Comparison of ENCODE assay signal across 10 cellular contexts in the genomic region with DNA sequence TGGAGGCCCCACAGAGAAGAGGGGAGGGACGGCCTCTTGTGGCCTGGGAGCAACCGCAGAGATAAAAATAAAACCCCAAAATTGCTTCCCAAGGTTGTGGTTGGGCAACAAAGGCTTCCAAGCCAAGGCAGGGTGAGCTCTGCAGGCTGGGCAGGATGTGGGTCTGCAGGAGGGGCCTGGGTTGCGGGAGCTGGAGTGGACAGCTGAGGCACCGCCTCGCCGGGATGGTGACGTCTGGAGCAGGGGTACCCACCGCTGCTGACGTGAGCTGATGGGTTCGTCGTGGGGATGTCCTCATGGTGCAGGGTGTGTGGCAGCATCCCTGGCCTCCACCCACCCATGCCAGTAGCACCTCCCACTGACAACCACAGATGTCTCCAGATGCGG. TPM values are rescaled to one million over a fixed set of nuclear protein-coding genes. Genes with fewer than 3 reads are reported as not detected.
A peak's percentile ranks its signal among the peaks of the same experiment; 100 is the strongest.
DNase-seq lines count a peak whose midpoint lies in the region; ATAC-seq, FAIRE-seq and TF ChIP-seq lines count a peak whose summit lies in the region.
"Had no signal": no experiment of that assay in that cellular context is flagged by ENCODE, and none has a peak within 500 bp of the region (broad histone marks: within the 10 kb centered on the region; RNA-seq: fewer than 3 reads in every experiment).

No MANE protein-coding gene starts in this region.

- no peaks in the 10 kb centered on the region for H3K27me3 ChIP-seq in GM12878 (replicated peaks in 1 of 2; ENCODE audit: control insufficient read depth in 2 of 2, insufficient read depth in 2 of 2, low read length in 1 of 2)

- peak; percentile 84 for DNase-seq in activated naive CD4-positive, alpha-beta T cell treated with anti-CD3 and anti-CD28 coated beads, Interleukin-2, amount 10 ng/mL, durations not matched to agents 7 days and 5 days
- DNase-seq in activated naive CD4-positive, alpha-beta T cell treated with anti-CD3 and anti-CD28 coated beads for 36 hours = no peak
- peak; percentile 58 to 79 (median 79) for DNase-seq in T-helper 17 cell
- DNase-seq in GM12878 (ENCODE audit: low read depth, low spot score) = no peak
- DNase-seq in stimulated activated naive CD4-positive, alpha-beta T cell (lab: John Stamatoyannopoulos, UW) = peak; percentile 66 to 85 (median 72)
- DNase-seq in RKO (ENCODE audit: low spot score) = no peak
- DNase-seq in left colon = no peak
- DNase-seq: amniotic stem cell had no signal

- TF ChIP-seq RAD21 in GM12878 (IDR thresholded peaks at IDR 0.05; ENCODE audit: insufficient read depth, low read depth, low read length) = no peak

- peaks cover 47% of the 10 kb centered on the region for H3K4me1 Mint-ChIP-seq in activated naive CD4-positive, alpha-beta T cell treated with anti-CD3 and anti-CD28 coated beads, Interleukin-2, amount 10 ng/mL, durations not matched to agents 7 days and 5 days
- H3K4me1 Mint-ChIP-seq in activated naive CD4-positive, alpha-beta T cell treated with anti-CD3 and anti-CD28 coated beads for 36 hours (ENCODE audit: low read depth) = peaks cover 25% of the 10 kb centered on the region
- peaks cover 11% of the 10 kb centered on the region for H3K4me1 Mint-ChIP-seq in T-helper 17 cell

- no peak for TF ChIP-seq CTCF in GM12878 (IDR thresholded peaks at IDR 0.05 in 2 of 3, conservative IDR thresholded peaks at IDR 0.05 in 1 of 3; ENCODE audit: control insufficient read depth in 2 of 3, extremely low read depth in 1 of 3, insufficient read depth in 1 of 3, low read depth in 3 of 3, low read length in 3 of 3)

- FAIRE-seq in GM12878 (lab: Jason Lieb, UNC) = no peak
- FAIRE-seq: GM12892 had no signal

- 23% methylated on average over 12 of the region's 12 CpGs for WGBS in GM12878 (ENCODE audit: insufficient coverage, insufficient replicate concordance, low lambda C conversion rate, missing lambda C conversion rate)

- CTCF ChIA-PET in activated naive CD4-positive, alpha-beta T cell treated with anti-CD3 and anti-CD28 coated beads, Interleukin-2, amount 10 ng/mL, durations not matched to agents 7 days and 5 days (lab: Charles Lee) = interaction anchor here (0.7 to 4.1 kb wide), 16 partner anchors 8 to 380 kb away, joined by 3 to 21 read pairs (median 4); a partner anchor contains a TSS
- CTCF ChIA-PET in activated naive CD4-positive, alpha-beta T cell treated with anti-CD3 and anti-CD28 coated beads for 36 hours (lab: Charles Lee) = interaction anchor here (0.7 to 2.6 kb wide), 10 partner anchors 18 to 180 kb away, joined by 3 to 11 read pairs (median 4); no protein-coding TSS in a partner anchor
- CTCF ChIA-PET in GM12878 (lab: Yijun Ruan, JAX) = interaction anchor here (0.6 to 2.8 kb wide), 20 partner anchors 12 to 387 kb away, joined by 3 to 15 read pairs (median 6); a partner anchor contains a TSS

- SMC1A ChIA-PET in GM12878 (lab: Charles Lee; ENCODE audit: uncharacterized antibody, unreplicated experiment) = interaction anchor here (0.9 to 1.8 kb wide), 7 partner anchors 23 to 386 kb away, joined by 3 to 5 read pairs (median 3); no protein-coding TSS in a partner anchor

- H3K27ac ChIP-seq in GM12878 (ENCODE audit: control insufficient read depth, insufficient read depth) = peak overlapping the region; percentile 42

- H3K36me3 Mint-ChIP-seq in activated naive CD4-positive, alpha-beta T cell treated with anti-CD3 and anti-CD28 coated beads, Interleukin-2, amount 10 ng/mL, durations not matched to agents 7 days and 5 days = peaks cover 11% of the 10 kb centered on the region
- H3K36me3 Mint-ChIP-seq in activated naive CD4-positive, alpha-beta T cell treated with anti-CD3 and anti-CD28 coated beads for 36 hours (ENCODE audit: low read depth) = peaks cover 1% of the 10 kb centered on the region
- peaks cover 2% of the 10 kb centered on the region for H3K36me3 Mint-ChIP-seq in T-helper 17 cell (ENCODE audit: low read depth)

- peaks cover 0 to 3% of the 10 kb centered on the region in 2 experiments; a peak in 2 of 4 replicates for H3K36me3 ChIP-seq in GM12878 (ENCODE audit: control insufficient read depth in 2 of 2, insufficient read depth in 2 of 2, low read length in 1 of 2)

- no peaks in the 10 kb centered on the region for H3K27me3 Mint-ChIP-seq in activated naive CD4-positive, alpha-beta T cell treated with anti-CD3 and anti-CD28 coated beads, Interleukin-2, amount 10 ng/mL, durations not matched to agents 7 days and 5 days
- H3K27me3 Mint-ChIP-seq in activated naive CD4-positive, alpha-beta T cell treated with anti-CD3 and anti-CD28 coated beads for 36 hours (ENCODE audit: low read depth) = no peaks in the 10 kb centered on the region
- H3K27me3 Mint-ChIP-seq in T-helper 17 cell = no peaks in the 10 kb centered on the region

- no peak overlapping the region for H3K4me3 ChIP-seq in GM12878

- H3K4me1 ChIP-seq in GM12878 (ENCODE audit: control insufficient read depth, insufficient read depth, low read length) = peaks cover 24% of the 10 kb centered on the region

- no peaks in the 10 kb centered on the region for H3K9me3 Mint-ChIP-seq in activated naive CD4-positive, alpha-beta T cell treated with anti-CD3 and anti-CD28 coated beads, Interleukin-2, amount 10 ng/mL, durations not matched to agents 7 days and 5 days
- no peaks in the 10 kb centered on the region for H3K9me3 Mint-ChIP-seq in activated naive CD4-positive, alpha-beta T cell treated with anti-CD3 and anti-CD28 coated beads for 36 hours

- peak overlapping the region; percentile 55 for H3K27ac Mint-ChIP-seq in activated naive CD4-positive, alpha-beta T cell treated with anti-CD3 and anti-CD28 coated beads, Interleukin-2, amount 10 ng/mL, durations not matched to agents 7 days and 5 days
- H3K27ac Mint-ChIP-seq in activated naive CD4-positive, alpha-beta T cell treated with anti-CD3 and anti-CD28 coated beads for 36 hours = no peak overlapping the region
- H3K27ac Mint-ChIP-seq in T-helper 17 cell = no peak overlapping the region

- H3K79me2 ChIP-seq in GM12878 (ENCODE audit: control insufficient read depth, insufficient read depth, low read length) = peaks cover 29% of the 10 kb centered on the region

- POLR2A ChIA-PET in GM12878 (lab: Charles Lee) = interaction anchor here (1.1 kb wide), 1 partner anchor 67 kb away, joined by 3 read pairs; no protein-coding TSS in a partner anchor

- RAD21 ChIA-PET in GM12878 (lab: Charles Lee; ENCODE audit: unreplicated experiment) = interaction anchor here (1.5 kb wide), 1 partner anchor 133 kb away, joined by 6 read pairs; no protein-coding TSS in a partner anchor

- peak overlapping the region; percentile 97 for H3K4me2 ChIP-seq in GM12878 (ENCODE audit: control insufficient read depth, insufficient read depth)

- no peaks in the 10 kb centered on the region for H4K20me1 ChIP-seq in GM12878 (ENCODE audit: control insufficient read depth, insufficient read depth)

- H3K9me3 ChIP-seq in T-helper 17 cell (ENCODE audit: control insufficient read depth, low read length, poor library complexity, severe bottlenecking) (peaks cover 4% of the 10 kb centered on the region), GM12878 (replicated peaks; ENCODE audit: control insufficient read depth, insufficient read depth, low read length) (peaks cover 3% of the 10 kb centered on the region; the same call in 1 of the 3 replicates)

- peak; percentile 21; the same call in 1 of the 2 replicates for TF ChIP-seq POLR2A in GM12878 (IDR thresholded peaks at IDR 0.05; ENCODE audit: low read depth, low read length)

- no peak overlapping the region for H2AFZ ChIP-seq in GM12878 (ENCODE audit: control insufficient read depth, low read depth, low read length)

- peak overlapping the region; percentile 26 for H3K4me3 Mint-ChIP-seq in activated naive CD4-positive, alpha-beta T cell treated with anti-CD3 and anti-CD28 coated beads, Interleukin-2, amount 10 ng/mL, durations not matched to agents 7 days and 5 days
- no peak overlapping the region for H3K4me3 Mint-ChIP-seq in activated naive CD4-positive, alpha-beta T cell treated with anti-CD3 and anti-CD28 coated beads for 36 hours
- no peak overlapping the region for H3K4me3 Mint-ChIP-seq in T-helper 17 cell

- H3K9ac ChIP-seq in GM12878 (ENCODE audit: control insufficient read depth, insufficient read depth, low read length) = peak overlapping the region; percentile 22; the same call in 1 of the 2 replicates

- ATAC-seq in T-helper 17 cell (peak; percentile 78), GM12878 (peak; percentile 0; the same call in 2 of the 3 replicates), esophagus mucosa (no peak), left colon (no peak)

- TF ChIP-seq EP300 in GM12878 (IDR thresholded peaks at IDR 0.05; ENCODE audit: borderline replicate concordance in 1 of 2, control insufficient read depth in 1 of 2, low read depth in 2 of 2, low read length in 2 of 2) = no peak

- intact Hi-C loops in activated naive CD4-positive, alpha-beta T cell treated with anti-CD3 and anti-CD28 coated beads for 36 hours (cut with micrococcal nuclease) = no loop called here
- intact Hi-C loops in GM12878 (cut with micrococcal nuclease; ENCODE audit: unreplicated experiment) (loop anchor here (10.0 kb wide), 1 partner anchor 133 kb away; no protein-coding TSS in a partner anchor), left colon (cut with DNase I, micrococcal nuclease) (no loop called here)

- in situ Hi-C loops in GM12878 (cut with MboI) = no loop called here

- BruUV-seq in GM12878 (replicated peaks; lab: Mats Ljungman, UMichigan) = no TSS peak

RNA-seq across cellular contexts. Expression of a gene that starts 3.7 kb away (rescaled TPM):
- 100 to 1,000 TPM; 108 TPM for total RNA-seq in activated naive CD4-positive, alpha-beta T cell treated with anti-CD3 and anti-CD28 coated beads for 36 hours
- 10 to 100 TPM; 58.3 to 62.6 TPM for total RNA-seq in T-helper 17 cell
- 22.6 and 24.0 TPM in 2 replicates for total RNA-seq in GM12878 (2013; cell fraction: nucleolus; rRNA removed)
- total RNA-seq in GM12878 (2014; rRNA removed) = 146 and 177 TPM in 2 replicates
- total RNA-seq in GM12878 (2014; rRNA removed; fragmentation: Illumina TruSeq; extraction: Trizol) = 30.2 and 37.4 TPM in 2 replicates
- total RNA-seq in GM12878 (2021) = 198 and 210 TPM in 2 replicates
- 20.8 TPM for polyA plus RNA-seq in GM12878 (2011; ENCODE audit: low read depth)
- polyA plus RNA-seq in GM12878 (2011; rRNA removed) = 38.3 and 66.8 TPM in 2 replicates
- polyA plus RNA-seq in GM12878 (2011; cell fraction: cytosol; rRNA removed) = 70.8 and 124 TPM in 2 replicates
- 62.5 and 90.9 TPM in 2 replicates for polyA plus RNA-seq in GM12878 (2011; cell fraction: nucleus; rRNA removed)
- polyA plus RNA-seq in GM12878 (2012) = 75.5 and 78.2 TPM in 2 replicates
- polyA plus RNA-seq in GM12878 (2014; fragmentation: Illumina TruSeq; extraction: Trizol) = 3.9 and 26.5 TPM in 2 replicates
- polyA plus RNA-seq in GM12878 (2014; fragmentation: Nextera tagmentation; extraction: Ambion mirVana) = 10 to 100 TPM in 1 of 2 experiments, 1 to 10 TPM in 1; 6.5 to 26.6 TPM
- 173 and 210 TPM in 2 replicates for polyA plus RNA-seq in GM12878 (2014; rRNA removed)
- 100 to 1,000 TPM; 341 to 366 TPM for polyA plus RNA-seq in GM12878 (2016; fragmentation: Nextera tagmentation; extraction: Ambion mirVana)
- polyA minus RNA-seq in GM12878 (2011; rRNA and poly(A)+ RNA removed) = 8.2 and 28.6 TPM in 2 replicates
- 20.0 and 26.7 TPM in 2 replicates for polyA minus RNA-seq in GM12878 (2011; cell fraction: cytosol; rRNA and poly(A)+ RNA removed)
- 17.2 and 20.6 TPM in 2 replicates for polyA minus RNA-seq in GM12878 (2011; cell fraction: nucleus; rRNA and poly(A)+ RNA removed)
- total RNA-seq in esophagus mucosa = 117 TPM
- 100 to 1,000 TPM; 175 to 212 TPM for total RNA-seq in left colon

RNA-seq across cellular contexts. Expression of a gene that starts 13.0 kb away (rescaled TPM):
- total RNA-seq in activated naive CD4-positive, alpha-beta T cell treated with anti-CD3 and anti-CD28 coated beads for 36 hours = under 1 TPM; 0.54 to 0.57 TPM
- 1 to 10 TPM in 1 of 2 donors, under 1 TPM in 1; 0.42 to 1.0 TPM for total RNA-seq in T-helper 17 cell
- total RNA-seq in GM12878 (2013; cell fraction: nucleolus; rRNA removed) = 0.88 and 1.5 TPM in 2 replicates
- not detected in 2 replicates for total RNA-seq in GM12878 (2014; rRNA removed)
- not detected in 2 replicates for total RNA-seq in GM12878 (2014; rRNA removed; fragmentation: Illumina TruSeq; extraction: Trizol)
- total RNA-seq in GM12878 (2021) = 0.29 and 0.54 TPM in 2 replicates
- polyA plus RNA-seq in GM12878 (2011; ENCODE audit: low read depth) = 0.68 TPM
- 0.11 and 0.20 TPM in 2 replicates for polyA plus RNA-seq in GM12878 (2011; rRNA removed)
- 0.32 and 0.49 TPM in 2 replicates for polyA plus RNA-seq in GM12878 (2011; cell fraction: cytosol; rRNA removed)
- 1.3 and 2.1 TPM in 2 replicates for polyA plus RNA-seq in GM12878 (2011; cell fraction: nucleus; rRNA removed)
- 2.5 and 3.7 TPM in 2 replicates for polyA plus RNA-seq in GM12878 (2012)
- not detected in 2 replicates for polyA plus RNA-seq in GM12878 (2014; fragmentation: Illumina TruSeq; extraction: Trizol)
- not detected for polyA plus RNA-seq in GM12878 (2014; fragmentation: Nextera tagmentation; extraction: Ambion mirVana)
- 0.19 and 0.27 TPM in 2 replicates for polyA plus RNA-seq in GM12878 (2014; rRNA removed)
- under 1 TPM in 1 of 2 experiments, not detected in 1; 0.15 TPM for polyA plus RNA-seq in GM12878 (2016; fragmentation: Nextera tagmentation; extraction: Ambion mirVana)
- polyA minus RNA-seq in GM12878 (2011; rRNA and poly(A)+ RNA removed) = not detected in 2 replicates
- polyA minus RNA-seq in GM12878 (2011; cell fraction: cytosol; rRNA and poly(A)+ RNA removed) = not detected in 2 replicates
- 0.38 TPM in 1 of 2 replicates, not detected in the other for polyA minus RNA-seq in GM12878 (2011; cell fraction: nucleus; rRNA and poly(A)+ RNA removed)
- total RNA-seq in esophagus mucosa = 2.0 TPM
- total RNA-seq in left colon = 10 to 100 TPM in 1 of 2 donors, 1 to 10 TPM in 1; 8.5 to 20.7 TPM

RNA-seq across cellular contexts. Expression of a gene that starts 22.1 kb away (rescaled TPM):
- 10 to 100 TPM; 33.4 to 35.0 TPM for total RNA-seq in activated naive CD4-positive, alpha-beta T cell treated with anti-CD3 and anti-CD28 coated beads for 36 hours
- total RNA-seq in T-helper 17 cell (10 to 100 TPM; 41.0 to 45.8 TPM), GM12878 (2014; rRNA removed) (23.5 and 31.1 TPM in 2 replicates), GM12878 (2014; rRNA removed; fragmentation: Illumina TruSeq; extraction: Trizol) (6.1 and 7.5 TPM in 2 replicates), GM12878 (2021) (29.8 and 30.8 TPM in 2 replicates), esophagus mucosa (48.5 TPM), left colon (10 to 100 TPM; 57.2 to 69.0 TPM)
- total RNA-seq in GM12878 (2013; cell fraction: nucleolus; rRNA removed) = 58.9 and 70.1 TPM in 2 replicates
- polyA plus RNA-seq in GM12878 (2011; ENCODE audit: low read depth) = 3.9 TPM
- polyA plus RNA-seq in GM12878 (2011; rRNA removed) (3.6 and 7.3 TPM in 2 replicates), GM12878 (2014; fragmentation: Illumina TruSeq; extraction: Trizol) (0.48 and 1.6 TPM in 2 replicates), GM12878 (2014; fragmentation: Nextera tagmentation; extraction: Ambion mirVana) (under 1 TPM; 0.10 to 0.53 TPM), GM12878 (2014; rRNA removed) (29.6 and 35.6 TPM in 2 replicates), GM12878 (2016; fragmentation: Nextera tagmentation; extraction: Ambion mirVana) (1 to 10 TPM; 1.3 to 1.9 TPM)
- 9.5 and 17.3 TPM in 2 replicates for polyA plus RNA-seq in GM12878 (2011; cell fraction: cytosol; rRNA removed)
- 104 and 127 TPM in 2 replicates for polyA plus RNA-seq in GM12878 (2011; cell fraction: nucleus; rRNA removed)
- polyA plus RNA-seq in GM12878 (2012) = 16.5 and 17.7 TPM in 2 replicates
- polyA minus RNA-seq in GM12878 (2011; rRNA and poly(A)+ RNA removed) = 7.3 and 12.8 TPM in 2 replicates
- 10.6 and 10.9 TPM in 2 replicates for polyA minus RNA-seq in GM12878 (2011; cell fraction: cytosol; rRNA and poly(A)+ RNA removed)
- polyA minus RNA-seq in GM12878 (2011; cell fraction: nucleus; rRNA and poly(A)+ RNA removed) = 20.3 and 28.3 TPM in 2 replicates

RNA-seq across cellular contexts. Expression of a gene that starts 27.8 kb away (rescaled TPM):
- total RNA-seq in activated naive CD4-positive, alpha-beta T cell treated with anti-CD3 and anti-CD28 coated beads for 36 hours = 100 to 1,000 TPM in 1 of 2 experiments, 10 to 100 TPM in 1; 97.7 to 108 TPM
- total RNA-seq in T-helper 17 cell (100 to 1,000 TPM; 231 to 252 TPM), GM12878 (2014; rRNA removed) (102 and 106 TPM in 2 replicates), GM12878 (2014; rRNA removed; fragmentation: Illumina TruSeq; extraction: Trizol) (42.5 and 43.2 TPM in 2 replicates), GM12878 (2021) (83.8 and 101 TPM in 2 replicates), esophagus mucosa (58.3 TPM), left colon (100 to 1,000 TPM; 115 to 129 TPM)
- 379 and 418 TPM in 2 replicates for total RNA-seq in GM12878 (2013; cell fraction: nucleolus; rRNA removed)
- 37.9 TPM for polyA plus RNA-seq in GM12878 (2011; ENCODE audit: low read depth)
- polyA plus RNA-seq in GM12878 (2011; rRNA removed) (112 and 115 TPM in 2 replicates), GM12878 (2014; fragmentation: Illumina TruSeq; extraction: Trizol) (33.7 and 54.3 TPM in 2 replicates), GM12878 (2014; fragmentation: Nextera tagmentation; extraction: Ambion mirVana) (1 to 10 TPM; 2.1 to 5.5 TPM), GM12878 (2014; rRNA removed) (143 and 153 TPM in 2 replicates), GM12878 (2016; fragmentation: Nextera tagmentation; extraction: Ambion mirVana) (100 to 1,000 TPM; 100 to 102 TPM)
- polyA plus RNA-seq in GM12878 (2011; cell fraction: cytosol; rRNA removed) = 80.7 and 108 TPM in 2 replicates
- polyA plus RNA-seq in GM12878 (2011; cell fraction: nucleus; rRNA removed) = 831 and 868 TPM in 2 replicates
- polyA plus RNA-seq in GM12878 (2012) = 67.0 and 72.4 TPM in 2 replicates
- polyA minus RNA-seq in GM12878 (2011; rRNA and poly(A)+ RNA removed) = 59.9 and 80.8 TPM in 2 replicates
- polyA minus RNA-seq in GM12878 (2011; cell fraction: cytosol; rRNA and poly(A)+ RNA removed) = 21.0 and 30.3 TPM in 2 replicates
- polyA minus RNA-seq in GM12878 (2011; cell fraction: nucleus; rRNA and poly(A)+ RNA removed) = 105 and 145 TPM in 2 replicates

RNA-seq across cellular contexts. Expression of a gene that starts 35.7 kb away (rescaled TPM):
- 100 to 1,000 TPM; 103 to 107 TPM for total RNA-seq in activated naive CD4-positive, alpha-beta T cell treated with anti-CD3 and anti-CD28 coated beads for 36 hours
- 10 to 100 TPM; 88.0 to 92.1 TPM for total RNA-seq in T-helper 17 cell
- total RNA-seq in GM12878 (2013; cell fraction: nucleolus; rRNA removed) = 47.9 and 53.1 TPM in 2 replicates
- 205 and 223 TPM in 2 replicates for total RNA-seq in GM12878 (2014; rRNA removed)
- 132 and 153 TPM in 2 replicates for total RNA-seq in GM12878 (2014; rRNA removed; fragmentation: Illumina TruSeq; extraction: Trizol)
- total RNA-seq in GM12878 (2021) = 141 and 149 TPM in 2 replicates
- polyA plus RNA-seq in GM12878 (2011; ENCODE audit: low read depth) = 92.4 TPM
- 143 and 146 TPM in 2 replicates for polyA plus RNA-seq in GM12878 (2011; rRNA removed)
- 168 and 192 TPM in 2 replicates for polyA plus RNA-seq in GM12878 (2011; cell fraction: cytosol; rRNA removed)
- 105 and 125 TPM in 2 replicates for polyA plus RNA-seq in GM12878 (2011; cell fraction: nucleus; rRNA removed)
- 151 and 170 TPM in 2 replicates for polyA plus RNA-seq in GM12878 (2012)
- polyA plus RNA-seq in GM12878 (2014; fragmentation: Illumina TruSeq; extraction: Trizol) = 115 and 129 TPM in 2 replicates
- polyA plus RNA-seq in GM12878 (2014; fragmentation: Nextera tagmentation; extraction: Ambion mirVana) = 100 to 1,000 TPM; 519 to 525 TPM
- polyA plus RNA-seq in GM12878 (2014; rRNA removed) = 287 and 301 TPM in 2 replicates
- polyA plus RNA-seq in GM12878 (2016; fragmentation: Nextera tagmentation; extraction: Ambion mirVana) = 100 to 1,000 TPM; 366 to 375 TPM
- 72.9 and 94.2 TPM in 2 replicates for polyA minus RNA-seq in GM12878 (2011; rRNA and poly(A)+ RNA removed)
- 54.8 and 63.4 TPM in 2 replicates for polyA minus RNA-seq in GM12878 (2011; cell fraction: cytosol; rRNA and poly(A)+ RNA removed)
- polyA minus RNA-seq in GM12878 (2011; cell fraction: nucleus; rRNA and poly(A)+ RNA removed) = 26.7 and 39.5 TPM in 2 replicates
- total RNA-seq in esophagus mucosa = 89.2 TPM
- 10 to 100 TPM; 82.1 to 96.7 TPM for total RNA-seq in left colon

Comparison
In these comparisons a context has a peak if more than half of its experiments do, and no peak if none do; other contexts are left out.
1. DNase-seq: peak in activated naive CD4-positive, alpha-beta T cell treated with anti-CD3 and anti-CD28 coated beads, Interleukin-2, amount 10 ng/mL, durations not matched to agents 7 days and 5 days (single experiment), T-helper 17 cell (3 of 3) and stimulated activated naive CD4-positive, alpha-beta T cell (6 of 6); none in activated naive CD4-positive, alpha-beta T cell treated with anti-CD3 and anti-CD28 coated beads for 36 hours (single experiment), GM12878 (single experiment), RKO (single experiment) and left colon (0 of 2).
2. ATAC-seq: peak in T-helper 17 cell (single experiment) and GM12878 (single experiment); none in esophagus mucosa (single experiment) and left colon (single experiment).